Comparison of ENCODE assay signal across 8 cellular contexts in genomic region chr3:160003520-160004128, GRCh38. TPM values are rescaled to one million over a fixed set of nuclear protein-coding genes. Genes with fewer than 3 reads are reported as not detected.
DNase-seq lines count a peak whose midpoint lies in the region; ATAC-seq, FAIRE-seq and TF ChIP-seq lines count a peak whose summit lies in the region.

No MANE protein-coding gene starts in this region.

- peak; percentile 91 for ATAC-seq in memory B cell (ENCODE audit: low read depth)

- TF ChIP-seq CTCF in GM12875 (IDR thresholded peaks at IDR 0.05; ENCODE audit: borderline replicate concordance, insufficient read depth, low read depth, low read length) (peak; percentile 79), LNCaP clone FGC (IDR thresholded peaks at IDR 0.05; ENCODE audit: control insufficient read depth, extremely low read depth, insufficient read depth) (peak; percentile 67), colonic mucosa (IDR thresholded peaks at IDR 0.05) (peak; percentile 47)

- peak; percentile 56 for DNase-seq in AG08395 (ENCODE audit: low spot score)
- DNase-seq in HEK293T (ENCODE audit: extremely low spot score): peak; percentile 49
- no peak for DNase-seq in LNCaP clone FGC (ENCODE audit: low read depth)
- peak; percentile 26 for DNase-seq in SKM-1 (lab: John Stamatoyannopoulos, UW; ENCODE audit: unreplicated experiment)
- DNase-seq in colonic mucosa: peak; percentile 68
- DNase-seq in memory B cell (ENCODE audit: low spot score in 2 of 2): peak; percentile 29 to 32
- DNase-seq in urothelium cell line (ENCODE audit: low spot score): peak; percentile 50

- intact Hi-C loops in colonic mucosa (cut with DNase I): loop anchor here (2.0 to 10.0 kb wide), 3 partner anchors 76 to 389 kb away; no protein-coding TSS in a partner anchor

- H3K27me3 Mint-ChIP-seq in memory B cell: no peaks in the 10 kb centered on the region

- peaks cover 3% of the 10 kb centered on the region for H3K4me1 Mint-ChIP-seq in memory B cell

- H3K27ac Mint-ChIP-seq in memory B cell: no peak overlapping the region

- no peaks in the 10 kb centered on the region for H3K36me3 ChIP-seq in colonic mucosa

- H3K4me3 ChIP-seq in GM12875 (ENCODE audit: low read depth, low read length) (no peak overlapping the region), LNCaP clone FGC (ENCODE audit: low read depth, low read length) (no peak overlapping the region), colonic mucosa (no peak overlapping the region)

- no peaks in the 10 kb centered on the region for H3K27me3 ChIP-seq in colonic mucosa

- H3K4me1 ChIP-seq in colonic mucosa: no peaks in the 10 kb centered on the region

- no peaks in the 10 kb centered on the region for H3K36me3 Mint-ChIP-seq in memory B cell

- no peak overlapping the region for H3K27ac ChIP-seq in colonic mucosa

- H3K9me3 ChIP-seq in colonic mucosa: no peaks in the 10 kb centered on the region

- CTCF ChIA-PET in HEK293T (lab: Yijun Ruan, JAX): interaction anchor here (0.6 to 3.2 kb wide), 5 partner anchors 14 to 118 kb away, joined by 3 to 20 read pairs (median 3); partner anchors contain the start of gene IL12A

- no peak overlapping the region for H3K9ac ChIP-seq in colonic mucosa (ENCODE audit: low read depth in 2 of 2, low read length in 2 of 2)

- H3K4me3 Mint-ChIP-seq in memory B cell: no peak overlapping the region

- H3K9me3 Mint-ChIP-seq in memory B cell: no peaks in the 10 kb centered on the region

- no peak for FAIRE-seq in urothelium cell line (lab: Jason Lieb, UNC)

- POLR2A ChIA-PET in HEK293T (lab: Yijun Ruan, JAX): no interaction called here

TF ChIP-seq in HEK293T, 16 proteins besides CTCF, POLR2A, EP300 and RAD21:
- TF ChIP-seq TARDBP (IDR thresholded peaks at IDR 0.05): no peak
- TF ChIP-seq FOXM1 (IDR thresholded peaks at IDR 0.05; ENCODE audit: borderline replicate concordance): no peak

RNA-seq across cellular contexts. Expression of gene IL12A, which starts 15.0 kb away (rescaled TPM):
- total RNA-seq in colonic mucosa: under 1 TPM; 0.25 to 0.69 TPM
